In genomic region chr3:39105687-39106063, GRCh38 we compare ENCODE assay signal across 13 cellular contexts. TPM values are rescaled to one million over a fixed set of nuclear protein-coding genes. Genes with fewer than 3 reads are reported as not detected.
A peak's percentile ranks its signal among the peaks of the same experiment; 100 is the strongest.
DNase-seq lines count a peak whose midpoint lies in the region; ATAC-seq and TF ChIP-seq lines count a peak whose summit lies in the region.
"Had no signal": no experiment of that assay in that cellular context is flagged by ENCODE, and none has a peak within 500 bp of the region (broad histone marks: within the 10 kb centered on the region; RNA-seq: fewer than 3 reads in every experiment).

No MANE protein-coding gene starts in this region.

- peaks cover 3% of the 10 kb centered on the region for H3K36me3 Mint-ChIP-seq in activated CD8-positive, alpha-beta memory T cell treated with anti-CD3 and anti-CD28 coated beads, Interleukin-2, amount 10 ng/mL, durations not matched to agents 7 days and 5 days
- peaks cover 3% of the 10 kb centered on the region; the same call in 1 of the 2 replicates for H3K36me3 Mint-ChIP-seq in WTC11

- peaks cover 57% of the 10 kb centered on the region for H3K79me2 ChIP-seq in hepatocyte

- peak overlapping the region; percentile 91 for H3K4me2 ChIP-seq in hepatocyte

- no peaks in the 10 kb centered on the region for H3K9me2 ChIP-seq in hepatocyte (replicated peaks; ENCODE audit: insufficient read depth)

- no peak for DNase-seq in activated CD8-positive, alpha-beta memory T cell treated with anti-CD3 and anti-CD28 coated beads, Interleukin-2, amount 10 ng/mL, durations not matched to agents 7 days and 5 days
- DNase-seq in activated CD8-positive, alpha-beta memory T cell treated with anti-CD3 and anti-CD28 coated beads, Interleukin-2, amount 50 U/mL, for 4 hours: no peak
- DNase-seq in WTC11 (ENCODE audit: low spot score) (no peak), hepatocyte (ENCODE audit: low spot score) (no peak), foreskin keratinocyte (no peak)
- DNase-seq in activated effector memory CD4-positive, alpha-beta T cell treated with anti-CD3 and anti-CD28 coated beads, Interleukin-2, amount 50 U/mL, for 16 hours: no peak
- DNase-seq: NCI-H524 treated with DMSO at 0.1 percent for 48 hours, T1000 had no signal

- H3K36me3 ChIP-seq in hepatocyte (replicated peaks; ENCODE audit: insufficient read depth, low read depth) (no peaks in the 10 kb centered on the region), stomach smooth muscle (ENCODE audit: control insufficient read depth in 2 of 2, insufficient read depth in 2 of 2, low read length in 2 of 2) (peaks cover under 1 to 3% of the 10 kb centered on the region in 2 donors)

- no peaks in the 10 kb centered on the region for H3K27me3 ChIP-seq in hepatocyte
- no peaks in the 10 kb centered on the region for H3K27me3 ChIP-seq in stomach smooth muscle (ENCODE audit: control insufficient read depth in 1 of 2, insufficient read depth in 2 of 2, low read length in 2 of 2)
- no peaks in the 10 kb centered on the region for H3K27me3 ChIP-seq in foreskin keratinocyte
- H3K27me3 ChIP-seq: heart left ventricle, pancreas had no signal

- no peaks in the 10 kb centered on the region for H3K9me3 Mint-ChIP-seq in activated CD8-positive, alpha-beta memory T cell treated with anti-CD3 and anti-CD28 coated beads, Interleukin-2, amount 10 ng/mL, durations not matched to agents 7 days and 5 days (ENCODE audit: low read depth)
- no peaks in the 10 kb centered on the region for H3K9me3 Mint-ChIP-seq in WTC11

- POLR2A ChIA-PET in WTC11 (lab: Charles Lee): interaction anchor here (1.2 kb wide), 1 partner anchor 72 kb away, joined by 3 read pairs; no protein-coding TSS in a partner anchor

- 95% methylated on average over 3 of the region's 3 CpGs for WGBS in hepatocyte (ENCODE audit: low lambda C conversion rate, missing lambda C conversion rate)

- H3K27ac ChIP-seq in hepatocyte (no peak overlapping the region), stomach smooth muscle (ENCODE audit: low read length) (no peak overlapping the region), foreskin keratinocyte (no peak overlapping the region)

- CTCF ChIA-PET in activated CD8-positive, alpha-beta memory T cell treated with anti-CD3 and anti-CD28 coated beads, Interleukin-2, amount 10 ng/mL, durations not matched to agents 7 days and 5 days (lab: Charles Lee): interaction anchor here (1.0 to 5.7 kb wide), 8 partner anchors 11 to 186 kb away, joined by 3 to 37 read pairs (median 4); no protein-coding TSS in a partner anchor
- CTCF ChIA-PET in WTC11 (lab: Charles Lee): interaction anchor here (1.0 to 3.0 kb wide), 5 partner anchors 20 to 186 kb away, joined by 4 to 37 read pairs (median 6); no protein-coding TSS in a partner anchor

- H3K4me3 Mint-ChIP-seq in activated CD8-positive, alpha-beta memory T cell treated with anti-CD3 and anti-CD28 coated beads, Interleukin-2, amount 10 ng/mL, durations not matched to agents 7 days and 5 days: peak overlapping the region; percentile 80
- peak overlapping the region; percentile 89 for H3K4me3 Mint-ChIP-seq in WTC11

- no peak overlapping the region for H2AFZ ChIP-seq in hepatocyte

- peak overlapping the region; percentile 3 to 86 for H3K9ac ChIP-seq in stomach smooth muscle (ENCODE audit: low read length in 2 of 2)

- H3K9me3 ChIP-seq in hepatocyte (ENCODE audit: low read depth): no peaks in the 10 kb centered on the region
- no peaks in the 10 kb centered on the region for H3K9me3 ChIP-seq in stomach smooth muscle (ENCODE audit: control insufficient read depth in 2 of 2, low read length in 2 of 2)
- H3K9me3 ChIP-seq: heart left ventricle, pancreas had no signal

- H4K20me1 ChIP-seq in hepatocyte (ENCODE audit: insufficient read depth, poor library complexity, severe bottlenecking): peaks cover 48% of the 10 kb centered on the region

- no peak for ATAC-seq in activated CD8-positive, alpha-beta memory T cell treated with anti-CD3 and anti-CD28 coated beads, Interleukin-2, amount 10 ng/mL, durations not matched to agents 7 days and 5 days
- no peak for ATAC-seq in WTC11
- ATAC-seq in foreskin keratinocyte: no peak
- ATAC-seq in HG02642 (IDR thresholded peaks at IDR 0.05; ENCODE audit: poor library complexity, unreplicated experiment): no peak
- ATAC-seq: heart left ventricle, pancreas had no signal

- H3K27ac Mint-ChIP-seq in activated CD8-positive, alpha-beta memory T cell treated with anti-CD3 and anti-CD28 coated beads, Interleukin-2, amount 10 ng/mL, durations not matched to agents 7 days and 5 days: no peak overlapping the region
- H3K27ac Mint-ChIP-seq in WTC11: no peak overlapping the region

- H3K4me3 ChIP-seq in hepatocyte (no peak overlapping the region), stomach smooth muscle (ENCODE audit: low read length in 2 of 2) (peak overlapping the region; percentile 83 to 91)

- H3K4me1 ChIP-seq in hepatocyte (ENCODE audit: insufficient read depth): peaks cover 11% of the 10 kb centered on the region
- H3K4me1 ChIP-seq in stomach smooth muscle (ENCODE audit: control insufficient read depth, insufficient read depth, low read length): peaks cover 49% of the 10 kb centered on the region
- peaks cover 10% of the 10 kb centered on the region for H3K4me1 ChIP-seq in foreskin keratinocyte

- peaks cover 10% of the 10 kb centered on the region for H3K27me3 Mint-ChIP-seq in activated CD8-positive, alpha-beta memory T cell treated with anti-CD3 and anti-CD28 coated beads, Interleukin-2, amount 10 ng/mL, durations not matched to agents 7 days and 5 days
- peaks cover 16% of the 10 kb centered on the region for H3K27me3 Mint-ChIP-seq in WTC11 (ENCODE audit: low read depth)

- peaks cover 43% of the 10 kb centered on the region for H3K4me1 Mint-ChIP-seq in activated CD8-positive, alpha-beta memory T cell treated with anti-CD3 and anti-CD28 coated beads, Interleukin-2, amount 10 ng/mL, durations not matched to agents 7 days and 5 days
- H3K4me1 Mint-ChIP-seq in WTC11: peaks cover 23% of the 10 kb centered on the region

- TF ChIP-seq CTCF in WTC11 (IDR thresholded peaks at IDR 0.05): no peak
- TF ChIP-seq CTCF in hepatocyte (IDR thresholded peaks at IDR 0.05; ENCODE audit: poor library complexity): no peak
- no peak for TF ChIP-seq CTCF in foreskin keratinocyte (conservative IDR thresholded peaks at IDR 0.05)

TF ChIP-seq in WTC11, 78 proteins besides CTCF, POLR2A, EP300 and RAD21 (continues in another document):
- TF ChIP-seq EMX1 (CRISPR knock-in tag; IDR thresholded peaks at IDR 0.05): no peak

RNA-seq across cellular contexts. Expression of gene GORASP1, which starts 1.8 kb away (rescaled TPM):
- total RNA-seq in activated CD8-positive, alpha-beta memory T cell treated with anti-CD3 and anti-CD28 coated beads, Interleukin-2, amount 10 ng/mL, durations not matched to agents 7 days and 5 days: 10 to 100 TPM; 28.8 to 32.0 TPM
- total RNA-seq in WTC11 (2021): 44.6 to 50.7 TPM (median 47.4 TPM) in 3 replicates
- 38.0 and 48.6 TPM in 2 replicates for total RNA-seq in hepatocyte
- 42.0 and 49.0 TPM in 2 replicates for polyA plus RNA-seq in hepatocyte
- total RNA-seq in foreskin keratinocyte: 45.5 and 49.8 TPM in 2 replicates
- polyA plus RNA-seq in foreskin keratinocyte: 29.6 and 29.9 TPM in 2 replicates

RNA-seq across cellular contexts. Expression of gene TTC21A, which starts 1.8 kb away (rescaled TPM):
- 1 to 10 TPM; 1.9 to 8.3 TPM for total RNA-seq in activated CD8-positive, alpha-beta memory T cell treated with anti-CD3 and anti-CD28 coated beads, Interleukin-2, amount 10 ng/mL, durations not matched to agents 7 days and 5 days
- 3.8 to 4.6 TPM (median 4.4 TPM) in 3 replicates for total RNA-seq in WTC11 (2021)
- 1.2 and 3.7 TPM in 2 replicates for total RNA-seq in hepatocyte
- polyA plus RNA-seq in hepatocyte: 6.5 and 7.6 TPM in 2 replicates
- 1.4 TPM in 2 replicates for total RNA-seq in foreskin keratinocyte
- polyA plus RNA-seq in foreskin keratinocyte: 0.80 and 1.3 TPM in 2 replicates

RNA-seq across cellular contexts. Expression of gene CSRNP1, which starts 47.7 kb away (rescaled TPM):
- 10 to 100 TPM; 15.6 to 20.2 TPM for total RNA-seq in activated CD8-positive, alpha-beta memory T cell treated with anti-CD3 and anti-CD28 coated beads, Interleukin-2, amount 10 ng/mL, durations not matched to agents 7 days and 5 days
- total RNA-seq in WTC11 (2021): 8.0 to 8.7 TPM (median 8.5 TPM) in 3 replicates
- total RNA-seq in hepatocyte: 71.6 and 78.7 TPM in 2 replicates
- polyA plus RNA-seq in hepatocyte: 112 and 115 TPM in 2 replicates
- 9.6 and 16.1 TPM in 2 replicates for total RNA-seq in foreskin keratinocyte
- 6.4 and 10.2 TPM in 2 replicates for polyA plus RNA-seq in foreskin keratinocyte

RNA-seq across cellular contexts. Expression of gene WDR48, which starts 53.9 kb away (rescaled TPM):
- 10 to 100 TPM; 25.7 to 34.5 TPM for total RNA-seq in activated CD8-positive, alpha-beta memory T cell treated with anti-CD3 and anti-CD28 coated beads, Interleukin-2, amount 10 ng/mL, durations not matched to agents 7 days and 5 days
- total RNA-seq in WTC11 (2021): 35.5 to 40.9 TPM (median 40.9 TPM) in 3 replicates
- 34.7 and 37.0 TPM in 2 replicates for total RNA-seq in hepatocyte
- 24.6 and 25.0 TPM in 2 replicates for polyA plus RNA-seq in hepatocyte
- total RNA-seq in foreskin keratinocyte: 18.3 and 20.0 TPM in 2 replicates
- 7.0 and 7.2 TPM in 2 replicates for polyA plus RNA-seq in foreskin keratinocyte

RNA-seq across cellular contexts. Expression of gene SCN11A, which starts 53.9 kb away (rescaled TPM):
- under 1 TPM; 0.03 to 0.05 TPM for total RNA-seq in activated CD8-positive, alpha-beta memory T cell treated with anti-CD3 and anti-CD28 coated beads, Interleukin-2, amount 10 ng/mL, durations not matched to agents 7 days and 5 days
- 0.13 to 0.27 TPM (median 0.25 TPM) in 3 replicates for total RNA-seq in WTC11 (2021)
- total RNA-seq in hepatocyte: 3.7 and 3.9 TPM in 2 replicates
- polyA plus RNA-seq in hepatocyte: 0.86 and 1.9 TPM in 2 replicates
- not detected in 2 replicates for total RNA-seq in foreskin keratinocyte
- not detected in 2 replicates for polyA plus RNA-seq in foreskin keratinocyte
- total RNA-seq: HT-29 had no signal
